ENCODE assay signal across 1 cellular context in genomic region chr22:30080805-30081204, GRCh38.
TF ChIP-seq lines count a peak whose summit lies in the region.

No MANE protein-coding gene starts in this region.

TF ChIP-seq in GM23338, 12 proteins besides CTCF, POLR2A, EP300 and RAD21 (continued from another document):
- TF ChIP-seq ZNF462 (CRISPR knock-in tag; IDR thresholded peaks at IDR 0.05): no peak
- TF ChIP-seq, protein P1, sequence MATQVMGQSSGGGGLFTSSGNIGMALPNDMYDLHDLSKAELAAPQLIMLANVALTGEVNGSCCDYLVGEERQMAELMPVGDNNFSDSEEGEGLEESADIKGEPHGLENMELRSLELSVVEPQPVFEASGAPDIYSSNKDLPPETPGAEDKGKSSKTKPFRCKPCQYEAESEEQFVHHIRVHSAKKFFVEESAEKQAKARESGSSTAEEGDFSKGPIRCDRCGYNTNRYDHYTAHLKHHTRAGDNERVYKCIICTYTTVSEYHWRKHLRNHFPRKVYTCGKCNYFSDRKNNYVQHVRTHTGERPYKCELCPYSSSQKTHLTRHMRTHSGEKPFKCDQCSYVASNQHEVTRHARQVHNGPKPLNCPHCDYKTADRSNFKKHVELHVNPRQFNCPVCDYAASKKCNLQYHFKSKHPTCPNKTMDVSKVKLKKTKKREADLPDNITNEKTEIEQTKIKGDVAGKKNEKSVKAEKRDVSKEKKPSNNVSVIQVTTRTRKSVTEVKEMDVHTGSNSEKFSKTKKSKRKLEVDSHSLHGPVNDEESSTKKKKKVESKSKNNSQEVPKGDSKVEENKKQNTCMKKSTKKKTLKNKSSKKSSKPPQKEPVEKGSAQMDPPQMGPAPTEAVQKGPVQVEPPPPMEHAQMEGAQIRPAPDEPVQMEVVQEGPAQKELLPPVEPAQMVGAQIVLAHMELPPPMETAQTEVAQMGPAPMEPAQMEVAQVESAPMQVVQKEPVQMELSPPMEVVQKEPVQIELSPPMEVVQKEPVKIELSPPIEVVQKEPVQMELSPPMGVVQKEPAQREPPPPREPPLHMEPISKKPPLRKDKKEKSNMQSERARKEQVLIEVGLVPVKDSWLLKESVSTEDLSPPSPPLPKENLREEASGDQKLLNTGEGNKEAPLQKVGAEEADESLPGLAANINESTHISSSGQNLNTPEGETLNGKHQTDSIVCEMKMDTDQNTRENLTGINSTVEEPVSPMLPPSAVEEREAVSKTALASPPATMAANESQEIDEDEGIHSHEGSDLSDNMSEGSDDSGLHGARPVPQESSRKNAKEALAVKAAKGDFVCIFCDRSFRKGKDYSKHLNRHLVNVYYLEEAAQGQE (IDR thresholded peaks at IDR 0.05; ENCODE audit: unreplicated experiment): no peak
- TF ChIP-seq ZNF331 (CRISPR knock-in tag; IDR thresholded peaks at IDR 0.05; ENCODE audit: low read depth): no peak
TF ChIP-seq in GM23338: peak in this region for 0.
